ENCODE assay signal across 29 cellular contexts in genomic region chr1:205923663-205924435, GRCh38. TPM values are rescaled to one million over a fixed set of nuclear protein-coding genes. Genes with fewer than 3 reads are reported as not detected.
DNase-seq lines count a peak whose midpoint lies in the region; ATAC-seq, FAIRE-seq and TF ChIP-seq lines count a peak whose summit lies in the region.
"Had no signal": no experiment of that assay in that cellular context is flagged by ENCODE, and none has a peak within 500 bp of the region (broad histone marks: within the 10 kb centered on the region; RNA-seq: fewer than 3 reads in every experiment).

No MANE protein-coding gene starts in this region.

- no peak for TF ChIP-seq POLR2A in A549 (IDR thresholded peaks at IDR 0.05; ENCODE audit: low read length)

- no peaks in the 10 kb centered on the region for H3K36me3 ChIP-seq in psoas muscle (ENCODE audit: insufficient read depth in 1 of 2, low read depth in 1 of 2)
- no peaks in the 10 kb centered on the region for H3K36me3 ChIP-seq in Karpas-422 (ENCODE audit: insufficient read depth, low read length)
- H3K36me3 ChIP-seq: esophagus muscularis mucosa, left lung, right lobe of liver, upper lobe of right lung had no signal

- H3K79me2 ChIP-seq in Karpas-422 (ENCODE audit: low read length), result no peaks in the 10 kb centered on the region

- peaks cover 36% of the 10 kb centered on the region for H3K4me1 Mint-ChIP-seq in CD14-positive monocyte
- peaks cover 11% of the 10 kb centered on the region for H3K4me1 Mint-ChIP-seq in chondrocyte (ENCODE audit: low read depth)
- H3K4me1 Mint-ChIP-seq: activated CD4-positive, alpha-beta T cell treated with anti-CD3 and anti-CD28 coated beads, Interleukin-2, amount 10 ng/mL, durations not matched to agents 24 days and 14 days had no signal

- H3K9ac ChIP-seq in Karpas-422 (ENCODE audit: low read length), result no peak overlapping the region

- CTCF ChIA-PET in A549 (lab: Yijun Ruan, JAX), result interaction anchor here (1.0 to 23.3 kb wide), 7 partner anchors 11 to 182 kb away, joined by 3 to 822 read pairs (median 4); no protein-coding TSS in a partner anchor

- H4K20me1 ChIP-seq in Karpas-422 (ENCODE audit: insufficient read depth, low read depth, low read length), result no peaks in the 10 kb centered on the region

- ATAC-seq in A549 (no peak), psoas muscle (peak in 1 of 4 donors; percentile 8), HG02763 (IDR thresholded peaks at IDR 0.05; ENCODE audit: unreplicated experiment) (no peak), HG03095 (IDR thresholded peaks at IDR 0.05; ENCODE audit: unreplicated experiment) (no peak)
- ATAC-seq: activated T-cell treated with anti-CD3 and anti-CD28 coated beads, Interleukin-2, amount 50 U/mL, for 4 hours; left lung; right lobe of liver; upper lobe of right lung had no signal

- no peak for DNase-seq in A549 (ENCODE audit: low read depth in 1 of 2, low spot score in 1 of 2)
- no peak for DNase-seq in CD14-positive monocyte (ENCODE audit: low spot score)
- peak; percentile 66 for DNase-seq in chondrocyte (ENCODE audit: low spot score)
- no peak for DNase-seq in psoas muscle
- no peak for DNase-seq in NCI-H748 (lab: John Stamatoyannopoulos, UW; ENCODE audit: unreplicated experiment)
- DNase-seq in Karpas-422, result no peak
- DNase-seq: activated CD4-positive, alpha-beta T cell treated with anti-CD3 and anti-CD28 coated beads, Interleukin-2, amount 10 ng/mL, durations not matched to agents 24 days and 14 days; activated T-cell treated with anti-CD3 and anti-CD28 coated beads, Interleukin-2, amount 50 U/mL, for 4 hours; C1 segment of cervical spinal cord; central memory CD4-positive, alpha-beta T cell; EL; foreskin fibroblast; HCEC 1CT; left lung; NCI-H1048; NCI-H1694; NCI-H446; NCI-H774; SIG-M5; stimulated activated CD4-positive, alpha-beta T cell treated with anti-CD3 and anti-CD28 coated beads, Interleukin-4, amount 100 ng/mL, for 1 hour; upper lobe of right lung had no signal

- no peak for TF ChIP-seq RAD21 in A549 (conservative IDR thresholded peaks at IDR 0.05 in 1 of 2, IDR thresholded peaks at IDR 0.05 in 1 of 2)

- H3K27me3 Mint-ChIP-seq in CD14-positive monocyte (ENCODE audit: low read depth in 3 of 3) (peaks cover 0 to 5% (median 3%) of the 10 kb centered on the region in 3 donors), chondrocyte (ENCODE audit: low read depth) (no peaks in the 10 kb centered on the region)

- H3K9me2 ChIP-seq in Karpas-422 (replicated peaks; ENCODE audit: insufficient read depth, low read length), result no peaks in the 10 kb centered on the region

- H3K27ac ChIP-seq in A549 (peak overlapping the region; percentile 22 to 73; a peak in 3 of 6 replicates), psoas muscle (peak overlapping the region; percentile 64), Karpas-422 (ENCODE audit: low read length) (no peak overlapping the region)
- H3K27ac ChIP-seq: esophagus muscularis mucosa, left lung, right lobe of liver, upper lobe of right lung had no signal

- H3K4me2 ChIP-seq in A549, result no peak overlapping the region
- no peak overlapping the region for H3K4me2 ChIP-seq in Karpas-422 (ENCODE audit: low read depth, low read length, poor library complexity, severe bottlenecking)

- TF ChIP-seq EP300 in A549 (IDR thresholded peaks at IDR 0.05), result no peak

- H3K27me3 ChIP-seq in psoas muscle (ENCODE audit: insufficient read depth in 3 of 3, low read length in 2 of 3) (no peaks in the 10 kb centered on the region), Karpas-422 (ENCODE audit: low read length) (no peaks in the 10 kb centered on the region)
- H3K27me3 ChIP-seq: left lung, right lobe of liver, upper lobe of right lung had no signal

- no peak overlapping the region for H2AFZ ChIP-seq in Karpas-422 (ENCODE audit: low read length)

- FAIRE-seq in A549 (lab: Jason Lieb, UNC), result no peak
- FAIRE-seq: endometrium, RCC 7860 had no signal

- intact Hi-C loops in CD14-positive monocyte (cut with micrococcal nuclease) (no loop called here), psoas muscle (cut with DNase I) (no loop called here)

- H3K9me3 ChIP-seq in A549 (no peaks in the 10 kb centered on the region), psoas muscle (no peaks in the 10 kb centered on the region), Karpas-422 (ENCODE audit: low read length) (no peaks in the 10 kb centered on the region)
- H3K9me3 ChIP-seq: esophagus muscularis mucosa, left lung, right lobe of liver, upper lobe of right lung had no signal

- TF ChIP-seq CTCF in A549 (IDR thresholded peaks at IDR 0.05) (no peak), CD14-positive monocyte (IDR thresholded peaks at IDR 0.05) (no peak), chondrocyte (IDR thresholded peaks at IDR 0.05) (no peak), psoas muscle (IDR thresholded peaks at IDR 0.05) (no peak)

- no peak overlapping the region for H3K4me3 ChIP-seq in A549
- no peak overlapping the region for H3K4me3 ChIP-seq in psoas muscle
- H3K4me3 ChIP-seq in Karpas-422 (ENCODE audit: low read length), result no peak overlapping the region
- H3K4me3 ChIP-seq: esophagus muscularis mucosa, left lung, right lobe of liver, upper lobe of right lung had no signal

- POLR2A ChIA-PET in A549 (lab: Yijun Ruan, JAX), result no interaction called here

- H3K9me3 Mint-ChIP-seq in CD14-positive monocyte (no peaks in the 10 kb centered on the region), chondrocyte (ENCODE audit: low read depth) (no peaks in the 10 kb centered on the region)
- H3K9me3 Mint-ChIP-seq: activated CD4-positive, alpha-beta T cell treated with anti-CD3 and anti-CD28 coated beads, Interleukin-2, amount 10 ng/mL, durations not matched to agents 24 days and 14 days; activated T-cell treated with anti-CD3 and anti-CD28 coated beads, Interleukin-2, amount 50 U/mL, for 4 hours; mesothelial cell of epicardium had no signal

- H3K36me3 Mint-ChIP-seq in CD14-positive monocyte (no peaks in the 10 kb centered on the region), chondrocyte (ENCODE audit: low read depth) (no peaks in the 10 kb centered on the region)
- H3K36me3 Mint-ChIP-seq: mesothelial cell of epicardium had no signal

- H3K4me3 Mint-ChIP-seq in CD14-positive monocyte (no peak overlapping the region), chondrocyte (ENCODE audit: unreplicated experiment) (no peak overlapping the region)
- H3K4me3 Mint-ChIP-seq: activated CD4-positive, alpha-beta T cell treated with anti-CD3 and anti-CD28 coated beads, Interleukin-2, amount 10 ng/mL, durations not matched to agents 24 days and 14 days; activated T-cell treated with anti-CD3 and anti-CD28 coated beads, Interleukin-2, amount 50 U/mL, for 4 hours; mesothelial cell of epicardium had no signal

- H3K4me1 ChIP-seq in A549 (peaks cover 27% of the 10 kb centered on the region), psoas muscle (peaks cover 13% of the 10 kb centered on the region), Karpas-422 (ENCODE audit: low read length) (no peaks in the 10 kb centered on the region)
- H3K4me1 ChIP-seq: right lobe of liver had no signal

- H3K27ac Mint-ChIP-seq in CD14-positive monocyte (peak overlapping the region in 4 of 7 donors; percentile 12 to 87 (median 83)), chondrocyte (ENCODE audit: unreplicated experiment) (no peak overlapping the region)
- H3K27ac Mint-ChIP-seq: activated CD4-positive, alpha-beta T cell treated with anti-CD3 and anti-CD28 coated beads, Interleukin-2, amount 10 ng/mL, durations not matched to agents 24 days and 14 days; mesothelial cell of epicardium had no signal

- WGBS in A549 (ENCODE audit: missing lambda C conversion rate), result 85% methylated on average over 11 of the region's 11 CpGs
- WGBS in psoas muscle, 3 donors, result 65 to 93% (median 73%) methylated on average over 10 to 11 of the region's 11 CpGs

TF ChIP-seq in A549, 52 proteins besides CTCF, POLR2A, EP300 and RAD21:
- no peak for TF ChIP-seq MYC (IDR thresholded peaks at IDR 0.05; ENCODE audit: borderline replicate concordance, low read length)
- TF ChIP-seq TP53 (CRISPR knock-in tag; IDR thresholded peaks at IDR 0.05), result no peak
- TF ChIP-seq HMGXB4 (CRISPR knock-in tag; IDR thresholded peaks at IDR 0.05; ENCODE audit: borderline replicate concordance), result no peak
- TF ChIP-seq HEYL (CRISPR knock-in tag; IDR thresholded peaks at IDR 0.05), result no peak
- TF ChIP-seq ZSCAN20 (CRISPR knock-in tag; IDR thresholded peaks at IDR 0.05), result no peak
- no peak for TF ChIP-seq SREBF2 (IDR thresholded peaks at IDR 0.05)

RNA-seq across cellular contexts. Expression of gene SLC26A9, which starts 19.4 kb away (rescaled TPM):
- 0.98 and 1.1 TPM in 2 replicates for polyA plus RNA-seq in A549 (2011; rRNA removed)
- polyA plus RNA-seq in A549 (2012; cell fraction: cytosol; rRNA removed), result 0.19 and 0.30 TPM in 2 replicates
- 0.50 and 0.76 TPM in 2 replicates for polyA plus RNA-seq in A549 (2012; cell fraction: nucleus; rRNA removed)
- 0.14 to 0.18 TPM (median 0.16 TPM) in 3 replicates for polyA plus RNA-seq in A549 (2017; fragmentation: RNase III; extraction: RNeasy Plus Mini Kit Qiagen cat#74134 plus additional on column Dnase treatment)
- polyA minus RNA-seq in A549 (2011; rRNA and poly(A)+ RNA removed), result 1.1 and 1.3 TPM in 2 replicates
- polyA plus RNA-seq in CD14-positive monocyte, result not detected
- not detected in 3 replicates for total RNA-seq in chondrocyte
- 1 to 10 TPM in 1 of 4 donors, under 1 TPM in 3; 0.15 to 5.5 (median 0.47) TPM for total RNA-seq in psoas muscle
- polyA plus RNA-seq in psoas muscle, result under 1 TPM; 0.16 to 0.56 (median 0.42) TPM
- total RNA-seq in Karpas-422 (2014; rRNA removed; shearing (Covaris generic); ENCODE audit: low replicate concordance), result not detected in 2 replicates
- total RNA-seq: activated CD4-positive, alpha-beta T cell treated with anti-CD3 and anti-CD28 coated beads, Interleukin-2, amount 10 ng/mL, durations not matched to agents 24 days and 14 days; activated T-cell treated with anti-CD3 and anti-CD28 coated beads, Interleukin-2, amount 50 U/mL, for 4 hours; mesothelial cell of epicardium; T-helper 2 cell treated with Interferon-gamma antibody and Interleukin-4, amounts not matched to agents 100 ng/mL and 5 ng/mL, for 36 hours had no signal
